Comparison of ENCODE assay signal across 8 cellular contexts in genomic region chr2:231557571-231558217, GRCh38. TPM values are rescaled to one million over a fixed set of nuclear protein-coding genes. Genes with fewer than 3 reads are reported as not detected.
DNase-seq lines count a peak whose midpoint lies in the region; ATAC-seq and TF ChIP-seq lines count a peak whose summit lies in the region.

No MANE protein-coding gene starts in this region.

- H3K9me3 ChIP-seq in duodenal mucosa (ENCODE audit: control insufficient read depth in 1 of 2, low read length in 2 of 2), result peaks cover 0 to 2% of the 10 kb centered on the region in 2 donors
- peaks cover 7% of the 10 kb centered on the region for H3K9me3 ChIP-seq in lower lobe of right lung

- no peak overlapping the region for H3K4me3 ChIP-seq in duodenal mucosa (ENCODE audit: low read depth in 1 of 2, low read length in 2 of 2)
- H3K4me3 ChIP-seq in lower lobe of right lung, result no peak overlapping the region

- H3K27ac Mint-ChIP-seq in activated CD4-positive, alpha-beta T cell treated with anti-CD3 and anti-CD28 coated beads, Interleukin-2, amount 10 ng/mL, durations not matched to agents 7 days and 5 days, result peak overlapping the region; percentile 75

- peak; percentile 73 for DNase-seq in ACHN
- peak; percentile 28 to 80 for DNase-seq in NCI-H526 (lab: John Stamatoyannopoulos, UW)
- DNase-seq in activated CD4-positive, alpha-beta T cell treated with anti-CD3 and anti-CD28 coated beads, Interleukin-2, amount 10 ng/mL, durations not matched to agents 7 days and 5 days, result peak; percentile 79
- DNase-seq in lower lobe of right lung, result peak; percentile 68
- peak; percentile 8 to 33 for DNase-seq in stimulated activated CD8-positive, alpha-beta memory T cell treated with anti-CD3 and anti-CD28 coated beads, Interleukin-2, amount 100 ng/mL, for 1 hour (ENCODE audit: low read depth in 2 of 2)

- peaks cover 12% of the 10 kb centered on the region for H3K36me3 Mint-ChIP-seq in activated CD4-positive, alpha-beta T cell treated with anti-CD3 and anti-CD28 coated beads, Interleukin-2, amount 10 ng/mL, durations not matched to agents 7 days and 5 days (ENCODE audit: low read depth)

- ATAC-seq in GM18502 (IDR thresholded peaks at IDR 0.05; ENCODE audit: poor library complexity, unreplicated experiment) (peak; percentile 84), HG03135 (IDR thresholded peaks at IDR 0.05; ENCODE audit: unreplicated experiment) (peak; percentile 77), lower lobe of right lung (peak; percentile 91 to 94)

- POLR2A ChIA-PET in activated CD4-positive, alpha-beta T cell treated with anti-CD3 and anti-CD28 coated beads, Interleukin-2, amount 10 ng/mL, durations not matched to agents 7 days and 5 days (lab: Charles Lee), result no interaction called here

- H3K36me3 ChIP-seq in duodenal mucosa (ENCODE audit: control insufficient read depth in 1 of 2, insufficient read depth in 2 of 2, low read length in 2 of 2), result no peaks in the 10 kb centered on the region
- H3K36me3 ChIP-seq in lower lobe of right lung, result no peaks in the 10 kb centered on the region

- no peak overlapping the region for H3K4me3 Mint-ChIP-seq in activated CD4-positive, alpha-beta T cell treated with anti-CD3 and anti-CD28 coated beads, Interleukin-2, amount 10 ng/mL, durations not matched to agents 7 days and 5 days

- peaks cover 8% of the 10 kb centered on the region for H3K27me3 Mint-ChIP-seq in activated CD4-positive, alpha-beta T cell treated with anti-CD3 and anti-CD28 coated beads, Interleukin-2, amount 10 ng/mL, durations not matched to agents 7 days and 5 days

- peaks cover 20 to 21% of the 10 kb centered on the region in 2 donors for H3K4me1 ChIP-seq in duodenal mucosa (ENCODE audit: control insufficient read depth in 1 of 2, insufficient read depth in 2 of 2, low read length in 2 of 2)
- H3K4me1 ChIP-seq in lower lobe of right lung, result peaks cover 24% of the 10 kb centered on the region

- H3K27ac ChIP-seq in duodenal mucosa (ENCODE audit: low read depth, low read length) (peak overlapping the region; percentile 24), lower lobe of right lung (peak overlapping the region; percentile 62)

- peak; percentile 77 for TF ChIP-seq CTCF in lower lobe of right lung (IDR thresholded peaks at IDR 0.05)

- CTCF ChIA-PET in activated CD4-positive, alpha-beta T cell treated with anti-CD3 and anti-CD28 coated beads, Interleukin-2, amount 10 ng/mL, durations not matched to agents 7 days and 5 days (lab: Charles Lee), result interaction anchor here (1.2 to 2.4 kb wide), 9 partner anchors 11 to 93 kb away, joined by 3 to 9 read pairs (median 6); partner anchors contain the start of gene NCL

- H3K27me3 ChIP-seq in duodenal mucosa (ENCODE audit: control insufficient read depth in 1 of 2, insufficient read depth in 2 of 2, low read length in 2 of 2) (no peaks in the 10 kb centered on the region), lower lobe of right lung (ENCODE audit: low read depth) (no peaks in the 10 kb centered on the region)

- peaks cover 33% of the 10 kb centered on the region for H3K4me1 Mint-ChIP-seq in activated CD4-positive, alpha-beta T cell treated with anti-CD3 and anti-CD28 coated beads, Interleukin-2, amount 10 ng/mL, durations not matched to agents 7 days and 5 days

- H3K9ac ChIP-seq in duodenal mucosa (ENCODE audit: low read depth in 1 of 2, low read length in 2 of 2), result peak overlapping the region in 1 of 2 donors; percentile 57

- peaks cover 11% of the 10 kb centered on the region for H3K9me3 Mint-ChIP-seq in activated CD4-positive, alpha-beta T cell treated with anti-CD3 and anti-CD28 coated beads, Interleukin-2, amount 10 ng/mL, durations not matched to agents 7 days and 5 days

- in situ Hi-C loops in ACHN (cut with HindIII; ENCODE audit: low pct_ligation_motif_present, low pct_unique_long_range_greater_than_20kb, low sequenced_read_pairs), result no loop called here

- intact Hi-C loops in lower lobe of right lung (cut with DNase I), result no loop called here

RNA-seq across cellular contexts. Expression of gene NMUR1, which starts 27.4 kb away (rescaled TPM):
- under 1 TPM; 0.47 to 0.60 TPM for total RNA-seq in activated CD4-positive, alpha-beta T cell treated with anti-CD3 and anti-CD28 coated beads, Interleukin-2, amount 10 ng/mL, durations not matched to agents 7 days and 5 days
- 4.4 TPM for total RNA-seq in lower lobe of right lung

RNA-seq across cellular contexts. Expression of gene TEX44, which starts 35.0 kb away (rescaled TPM):
- total RNA-seq in activated CD4-positive, alpha-beta T cell treated with anti-CD3 and anti-CD28 coated beads, Interleukin-2, amount 10 ng/mL, durations not matched to agents 7 days and 5 days, result not detected
- not detected for total RNA-seq in lower lobe of right lung

Comparison
In these comparisons a context has a peak if more than half of its experiments do, and no peak if none do; other contexts are left out.
1. DNase-seq: peak in every context shown above with its lines; median percentile 79 in activated CD4-positive, alpha-beta T cell treated with anti-CD3 and anti-CD28 coated beads, Interleukin-2, amount 10 ng/mL, durations not matched to agents 7 days and 5 days; 73 in ACHN; 68 in lower lobe of right lung; 54 in NCI-H526; 20 in stimulated activated CD8-positive, alpha-beta memory T cell treated with anti-CD3 and anti-CD28 coated beads, Interleukin-2, amount 100 ng/mL, for 1 hour.